Comparison of ENCODE assay signal across 16 cellular contexts in the genomic region with DNA sequence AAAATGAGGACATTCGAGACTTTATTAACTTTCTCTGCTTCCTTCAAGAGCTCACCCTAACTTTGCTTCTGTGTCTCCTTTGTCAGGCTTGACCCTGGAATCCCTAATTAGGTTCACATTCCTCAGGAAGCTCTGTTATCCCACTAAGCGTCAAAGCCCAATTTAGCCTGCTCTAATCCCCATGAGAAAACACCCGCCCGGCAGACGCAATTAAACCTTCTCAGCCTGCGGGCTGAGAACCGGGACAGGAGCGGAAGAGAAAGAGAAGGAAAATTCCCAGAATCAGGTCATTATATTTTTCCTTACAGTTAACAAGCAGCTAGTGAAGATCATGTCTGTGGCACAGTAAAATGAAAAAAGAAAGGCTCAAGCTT.
DNase-seq lines count a peak whose midpoint lies in the region; ATAC-seq and TF ChIP-seq lines count a peak whose summit lies in the region.
"Had no signal": no experiment of that assay in that cellular context is flagged by ENCODE, and none has a peak within 500 bp of the region (broad histone marks: within the 10 kb centered on the region; RNA-seq: fewer than 3 reads in every experiment).

No MANE protein-coding gene starts in this region.

- peak; percentile 64 to 79 for DNase-seq in SJCRH30
- no peak for DNase-seq in right atrium auricular region (ENCODE audit: low spot score)
- DNase-seq in osteocyte (ENCODE audit: extremely low spot score, unreplicated experiment), result no peak
- DNase-seq in medulla oblongata (ENCODE audit: extremely low spot score), result no peak
- no peak for DNase-seq in UCSD-AML1 (lab: John Stamatoyannopoulos, UW; ENCODE audit: unreplicated experiment)
- DNase-seq in stimulated activated CD4-positive, alpha-beta T cell treated with anti-CD3 and anti-CD28 coated beads, Interleukin-15, amount 100 ng/mL, for 24 hours, result no peak
- DNase-seq: activated effector memory CD4-positive, alpha-beta T cell treated with Interleukin-2 at 50 U/mL for 16 hours; CD4-positive, alpha-beta memory T cell; hippocampal formation; Kasumi-1; NCI-H1417 treated with DMSO at 0.1 percent for 48 hours had no signal

- H3K9ac ChIP-seq in BLaER1 treated with 17β-estradiol and CSF1 and Interleukin-3, amounts not matched to agents 10 nM and 100 nM, result no peak overlapping the region

- no peak for ATAC-seq in HG02852 (IDR thresholded peaks at IDR 0.05; ENCODE audit: unreplicated experiment)
- ATAC-seq: left lung, SK-N-SH treated with all-trans-retinoic acid at 6 μM for 48 hours had no signal

- H3K4me3 Mint-ChIP-seq in osteocyte (ENCODE audit: unreplicated experiment), result peak overlapping the region; percentile 2
- H3K4me3 Mint-ChIP-seq: CD4-positive, alpha-beta memory T cell; dendritic cell treated with granulocyte-macrophage colony-stimulating factor and Interleukin-4, amounts not matched to agents 40 ng/mL and 50 ng/mL, for 4 days had no signal

- H3K4me2 ChIP-seq in BLaER1 treated with 17β-estradiol and CSF1 and Interleukin-3, amounts not matched to agents 10 nM and 100 nM, result peak overlapping the region in 10 of 11 experiments; percentile 5 to 97 (median 18); a peak in 10 of 22 replicates

- H3K36me3 Mint-ChIP-seq in osteocyte (ENCODE audit: unreplicated experiment), result no peaks in the 10 kb centered on the region
- H3K36me3 Mint-ChIP-seq: CD4-positive, alpha-beta memory T cell had no signal

- no peaks in the 10 kb centered on the region for H3K27me3 Mint-ChIP-seq in osteocyte (ENCODE audit: unreplicated experiment)
- H3K27me3 Mint-ChIP-seq: CD4-positive, alpha-beta memory T cell; dendritic cell treated with granulocyte-macrophage colony-stimulating factor and Interleukin-4, amounts not matched to agents 40 ng/mL and 50 ng/mL, for 4 days had no signal

- H3K4me3 ChIP-seq in BLaER1 treated with 17β-estradiol and CSF1 and Interleukin-3, amounts not matched to agents 10 nM and 100 nM, result no peak overlapping the region
- H3K4me3 ChIP-seq in SJCRH30 (no peak overlapping the region), right atrium auricular region (no peak overlapping the region)
- H3K4me3 ChIP-seq: left lung had no signal

- no peaks in the 10 kb centered on the region for H3K27me3 ChIP-seq in BLaER1 treated with 17β-estradiol and CSF1 and Interleukin-3, amounts not matched to agents 10 nM and 100 nM
- H3K27me3 ChIP-seq in SJCRH30, result no peaks in the 10 kb centered on the region
- H3K27me3 ChIP-seq in right atrium auricular region, result no peaks in the 10 kb centered on the region
- H3K27me3 ChIP-seq: left lung had no signal

- peaks cover 63% of the 10 kb centered on the region for H3K4me1 Mint-ChIP-seq in osteocyte (ENCODE audit: unreplicated experiment)
- H3K4me1 Mint-ChIP-seq: CD4-positive, alpha-beta memory T cell had no signal

- H3K27ac ChIP-seq in BLaER1 treated with 17β-estradiol and CSF1 and Interleukin-3, amounts not matched to agents 10 nM and 100 nM, result peak overlapping the region in 2 of 11 experiments; percentile 4 to 32; a peak in 1 of 22 replicates
- H3K27ac ChIP-seq in SJCRH30 (peak overlapping the region; percentile 73), right atrium auricular region (peak overlapping the region; percentile 58 to 79)
- H3K27ac ChIP-seq: left lung had no signal

- H3K36me3 ChIP-seq in BLaER1 treated with 17β-estradiol and CSF1 and Interleukin-3, amounts not matched to agents 10 nM and 100 nM, result peaks cover 0 to 48% (median 10%) of the 10 kb centered on the region in 11 experiments; a peak in 9 of 22 replicates
- no peaks in the 10 kb centered on the region; the same call in 1 of the 2 replicates for H3K36me3 ChIP-seq in SJCRH30
- no peaks in the 10 kb centered on the region for H3K36me3 ChIP-seq in right atrium auricular region
- H3K36me3 ChIP-seq: left lung had no signal

- peaks cover 33 to 98% (median 64%) of the 10 kb centered on the region in 10 experiments for H3K4me1 ChIP-seq in BLaER1 treated with 17β-estradiol and CSF1 and Interleukin-3, amounts not matched to agents 10 nM and 100 nM
- H3K4me1 ChIP-seq in SJCRH30, result peaks cover 31% of the 10 kb centered on the region
- peaks cover 0 to 42% of the 10 kb centered on the region in 2 donors for H3K4me1 ChIP-seq in right atrium auricular region

- peaks cover 0 to 19% (median 0%) of the 10 kb centered on the region in 11 experiments; a peak in 2 of 22 replicates for H4K20me1 ChIP-seq in BLaER1 treated with 17β-estradiol and CSF1 and Interleukin-3, amounts not matched to agents 10 nM and 100 nM

- no peak for TF ChIP-seq CTCF in right atrium auricular region (IDR thresholded peaks at IDR 0.05)
- TF ChIP-seq CTCF in osteocyte (IDR thresholded peaks at IDR 0.05), result no peak

- no peaks in the 10 kb centered on the region for H3K9me3 Mint-ChIP-seq in osteocyte (ENCODE audit: unreplicated experiment)
- H3K9me3 Mint-ChIP-seq: dendritic cell treated with granulocyte-macrophage colony-stimulating factor and Interleukin-4, amounts not matched to agents 40 ng/mL and 50 ng/mL, for 4 days had no signal

- peak overlapping the region; percentile 81 for H3K27ac Mint-ChIP-seq in osteocyte (ENCODE audit: unreplicated experiment)
- H3K27ac Mint-ChIP-seq: CD4-positive, alpha-beta memory T cell; dendritic cell treated with granulocyte-macrophage colony-stimulating factor and Interleukin-4, amounts not matched to agents 40 ng/mL and 50 ng/mL, for 4 days had no signal

- H3K9me3 ChIP-seq in BLaER1 treated with 17β-estradiol and CSF1 and Interleukin-3, amounts not matched to agents 10 nM and 100 nM (replicated peaks in 1 of 11), result peaks cover 0 to 9% (median 0%) of the 10 kb centered on the region in 11 experiments; a peak in 1 of 22 replicates
- no peaks in the 10 kb centered on the region for H3K9me3 ChIP-seq in SJCRH30 (replicated peaks)
- no peaks in the 10 kb centered on the region for H3K9me3 ChIP-seq in right atrium auricular region
- H3K9me3 ChIP-seq: left lung had no signal

Comparison
In these comparisons a context has a peak if more than half of its experiments do, and no peak if none do; other contexts are left out.
1. DNase-seq: peak in SJCRH30 (2 of 2); none in right atrium auricular region (single experiment), osteocyte (single experiment), medulla oblongata (single experiment), UCSD-AML1 (single experiment) and stimulated activated CD4-positive, alpha-beta T cell treated with anti-CD3 and anti-CD28 coated beads, Interleukin-15, amount 100 ng/mL, for 24 hours (single experiment).